In the genomic region with DNA sequence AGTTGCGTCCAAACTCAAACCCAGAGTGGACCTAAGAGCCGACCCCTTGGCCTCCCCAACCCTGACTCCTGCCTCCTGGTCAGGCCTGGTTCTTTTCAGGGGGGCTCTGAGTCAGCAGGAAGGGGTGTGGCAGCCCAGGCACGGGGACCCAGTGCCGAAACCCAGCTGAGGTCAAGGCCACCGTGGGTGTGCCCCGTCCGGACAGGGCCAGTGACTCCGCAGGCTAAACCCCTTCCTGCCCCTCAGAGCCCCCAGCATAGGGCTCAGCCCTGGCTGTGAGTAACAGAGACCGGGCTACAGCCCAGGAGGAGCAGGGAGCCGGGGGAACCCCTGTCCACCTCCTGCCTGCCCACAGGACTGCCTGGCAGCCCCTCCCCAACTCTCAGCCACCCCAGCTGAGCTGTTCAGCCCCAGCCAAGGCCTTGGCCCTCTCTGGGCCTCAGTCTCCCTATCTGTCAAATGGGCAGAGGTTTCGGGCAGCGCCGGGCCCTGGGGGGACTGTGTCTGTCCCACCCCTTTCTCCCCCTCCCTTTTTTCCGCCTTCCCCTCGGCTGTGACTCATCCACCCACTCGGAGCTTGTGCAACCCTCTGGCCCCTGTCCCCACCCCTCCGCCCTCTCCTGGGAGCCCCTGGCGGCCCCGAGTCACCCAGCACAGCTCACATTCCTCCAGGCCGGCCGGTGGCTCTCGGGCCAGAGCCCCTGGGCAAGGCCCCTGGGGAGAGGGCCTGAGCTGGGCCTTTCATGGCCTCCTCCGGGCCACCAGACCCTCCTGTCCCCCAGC, we compare ENCODE assay signal across 8 cellular contexts. TPM values are rescaled to one million over a fixed set of nuclear protein-coding genes. Genes with fewer than 3 reads are reported as not detected.
DNase-seq lines count a peak whose midpoint lies in the region; ATAC-seq and TF ChIP-seq lines count a peak whose summit lies in the region.

No MANE protein-coding gene starts in this region.

- H3K9me3 ChIP-seq in uterus (no peaks in the 10 kb centered on the region), SJCRH30 (replicated peaks) (no peaks in the 10 kb centered on the region)

- H3K27ac ChIP-seq in uterus (peak overlapping the region; percentile 98), SJCRH30 (no peak overlapping the region)

- TF ChIP-seq CTCF in uterus (IDR thresholded peaks at IDR 0.05): peak in 1 of 4 experiments; percentile 2

- CTCF ChIA-PET in activated CD8-positive, alpha-beta memory T cell treated with anti-CD3 and anti-CD28 coated beads, Interleukin-2, amount 10 ng/mL, durations not matched to agents 7 days and 5 days (lab: Charles Lee): interaction anchor here (0.8 to 1.7 kb wide), 5 partner anchors 40 to 82 kb away, joined by 3 to 9 read pairs (median 4); a partner anchor contains a TSS

- no peak overlapping the region for H3K4me3 Mint-ChIP-seq in activated CD8-positive, alpha-beta memory T cell treated with anti-CD3 and anti-CD28 coated beads, Interleukin-2, amount 10 ng/mL, durations not matched to agents 7 days and 5 days

- no peak for DNase-seq in activated CD4-positive, CD25-positive, alpha-beta regulatory T cell treated with anti-CD3 and anti-CD28 coated beads, Interleukin-2, amount 50 U/mL, for 72 hours
- no peak for DNase-seq in activated CD8-positive, alpha-beta memory T cell treated with anti-CD3 and anti-CD28 coated beads, Interleukin-2, amount 10 ng/mL, durations not matched to agents 7 days and 5 days
- peak; percentile 92 for DNase-seq in fibroblast of gingiva (ENCODE audit: low read depth)
- DNase-seq in non-pigmented ciliary epithelial cell (ENCODE audit: low read depth): peak; percentile 43
- DNase-seq in uterus: peak; percentile 92 to 94
- no peak for DNase-seq in NCI-H1694 treated with DMSO at 0.1 percent for 48 hours (lab: John Stamatoyannopoulos, UW)
- no peak for DNase-seq in SJCRH30

- peaks cover 9 to 53% of the 10 kb centered on the region in 2 donors for H3K4me1 ChIP-seq in uterus
- no peaks in the 10 kb centered on the region for H3K4me1 ChIP-seq in SJCRH30

- H3K4me3 ChIP-seq in uterus (peak overlapping the region; percentile 27 to 34), SJCRH30 (no peak overlapping the region)

- H3K36me3 ChIP-seq in uterus (no peaks in the 10 kb centered on the region), SJCRH30 (peaks cover 20% of the 10 kb centered on the region)

- intact Hi-C loops in uterus (cut with DNase I; ENCODE audit: low total_unique reads): no loop called here

- no peaks in the 10 kb centered on the region for H3K27me3 ChIP-seq in uterus
- no peaks in the 10 kb centered on the region for H3K27me3 ChIP-seq in SJCRH30

- peak in 1 of 2 donors; percentile 38 for TF ChIP-seq POLR2A in uterus (IDR thresholded peaks at IDR 0.05)

- H3K27ac Mint-ChIP-seq in activated CD8-positive, alpha-beta memory T cell treated with anti-CD3 and anti-CD28 coated beads, Interleukin-2, amount 10 ng/mL, durations not matched to agents 7 days and 5 days: peak overlapping the region; percentile 66

- H3K4me1 Mint-ChIP-seq in activated CD8-positive, alpha-beta memory T cell treated with anti-CD3 and anti-CD28 coated beads, Interleukin-2, amount 10 ng/mL, durations not matched to agents 7 days and 5 days: peaks cover 57% of the 10 kb centered on the region

- H3K36me3 Mint-ChIP-seq in activated CD8-positive, alpha-beta memory T cell treated with anti-CD3 and anti-CD28 coated beads, Interleukin-2, amount 10 ng/mL, durations not matched to agents 7 days and 5 days: peaks cover 31% of the 10 kb centered on the region

- H3K27me3 Mint-ChIP-seq in activated CD8-positive, alpha-beta memory T cell treated with anti-CD3 and anti-CD28 coated beads, Interleukin-2, amount 10 ng/mL, durations not matched to agents 7 days and 5 days: no peaks in the 10 kb centered on the region

- ATAC-seq in activated CD4-positive, CD25-positive, alpha-beta regulatory T cell treated with anti-CD3 and anti-CD28 coated beads, Interleukin-2, amount 50 U/mL, for 24 hours: peak; percentile 55 to 61
- peak; percentile 7 for ATAC-seq in activated CD8-positive, alpha-beta memory T cell treated with anti-CD3 and anti-CD28 coated beads, Interleukin-2, amount 10 ng/mL, durations not matched to agents 7 days and 5 days

- H3K9me3 Mint-ChIP-seq in activated CD8-positive, alpha-beta memory T cell treated with anti-CD3 and anti-CD28 coated beads, Interleukin-2, amount 10 ng/mL, durations not matched to agents 7 days and 5 days (ENCODE audit: low read depth): no peaks in the 10 kb centered on the region

RNA-seq across cellular contexts. Expression of a gene that starts 8.6 kb away (rescaled TPM):
- 10 to 100 TPM; 67.4 to 72.6 TPM for total RNA-seq in activated CD8-positive, alpha-beta memory T cell treated with anti-CD3 and anti-CD28 coated beads, Interleukin-2, amount 10 ng/mL, durations not matched to agents 7 days and 5 days
- 10 to 100 TPM; 10.8 to 72.9 (median 14.1) TPM for total RNA-seq in uterus
- total RNA-seq in SJCRH30 (2014; rRNA removed; shearing (Covaris generic)): 8.2 and 8.6 TPM in 2 replicates

RNA-seq across cellular contexts. Expression of a gene that starts 50.6 kb away (rescaled TPM):
- 10 to 100 TPM; 34.0 to 39.4 TPM for total RNA-seq in activated CD8-positive, alpha-beta memory T cell treated with anti-CD3 and anti-CD28 coated beads, Interleukin-2, amount 10 ng/mL, durations not matched to agents 7 days and 5 days
- total RNA-seq in uterus: 10 to 100 TPM in 3 of 4 donors, 1 to 10 TPM in 1; 10.0 to 39.4 (median 23.4) TPM
- total RNA-seq in SJCRH30 (2014; rRNA removed; shearing (Covaris generic)): 32.8 and 35.1 TPM in 2 replicates

Comparison
In these comparisons a context has a peak if more than half of its experiments do, and no peak if none do; other contexts are left out.
1. DNase-seq: peak in fibroblast of gingiva (single experiment), non-pigmented ciliary epithelial cell (single experiment) and uterus (2 of 2); none in activated CD4-positive, CD25-positive, alpha-beta regulatory T cell treated with anti-CD3 and anti-CD28 coated beads, Interleukin-2, amount 50 U/mL, for 72 hours (single experiment), activated CD8-positive, alpha-beta memory T cell treated with anti-CD3 and anti-CD28 coated beads, Interleukin-2, amount 10 ng/mL, durations not matched to agents 7 days and 5 days (single experiment), NCI-H1694 treated with DMSO at 0.1 percent for 48 hours (single experiment) and SJCRH30 (0 of 2).